ENCODE assay signal across 2 cellular contexts in the genomic region with DNA sequence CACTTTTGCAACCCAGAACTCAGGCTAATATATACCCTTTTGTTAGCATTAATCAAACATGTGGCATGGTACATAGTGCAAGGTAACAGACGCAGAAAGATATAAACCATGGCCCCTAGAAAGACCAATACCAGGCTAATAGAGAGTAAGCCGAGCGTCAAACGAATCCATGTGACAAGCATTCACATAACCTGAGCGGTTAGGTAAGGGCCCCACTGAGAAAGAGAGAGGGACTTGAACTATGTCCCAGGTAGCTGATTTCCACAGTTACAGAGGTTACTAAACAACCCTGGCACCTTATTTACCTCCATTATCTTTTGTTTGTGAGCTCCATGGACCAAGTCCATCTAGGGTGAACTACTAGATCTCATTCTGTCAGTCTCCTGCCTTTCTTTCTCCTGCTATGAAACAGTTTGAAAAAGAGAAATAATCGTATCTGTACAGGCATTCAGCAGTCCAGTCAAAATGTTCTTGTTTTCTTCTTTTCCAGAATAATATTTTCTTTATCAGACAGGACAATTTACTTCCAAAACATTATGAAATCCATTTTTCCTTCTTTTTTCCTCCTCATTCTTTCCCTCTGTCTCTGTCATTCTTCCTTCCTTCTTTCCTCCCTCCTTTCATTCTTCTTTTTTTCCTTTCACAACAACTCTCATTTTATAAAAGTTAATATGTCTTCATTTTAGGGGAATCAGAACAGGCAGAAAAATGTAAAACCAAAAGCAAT.
TF ChIP-seq lines count a peak whose summit lies in the region.

No MANE protein-coding gene starts in this region.

TF ChIP-seq in K562, 482 proteins besides CTCF, POLR2A, EP300 and RAD21:
- TF ChIP-seq IRF9 (tag; IDR thresholded peaks at IDR 0.05) (no peak), ARID3A (IDR thresholded peaks at IDR 0.05; ENCODE audit: borderline replicate concordance, low read depth, low read length) (no peak)
- TF ChIP-seq, protein P1, sequence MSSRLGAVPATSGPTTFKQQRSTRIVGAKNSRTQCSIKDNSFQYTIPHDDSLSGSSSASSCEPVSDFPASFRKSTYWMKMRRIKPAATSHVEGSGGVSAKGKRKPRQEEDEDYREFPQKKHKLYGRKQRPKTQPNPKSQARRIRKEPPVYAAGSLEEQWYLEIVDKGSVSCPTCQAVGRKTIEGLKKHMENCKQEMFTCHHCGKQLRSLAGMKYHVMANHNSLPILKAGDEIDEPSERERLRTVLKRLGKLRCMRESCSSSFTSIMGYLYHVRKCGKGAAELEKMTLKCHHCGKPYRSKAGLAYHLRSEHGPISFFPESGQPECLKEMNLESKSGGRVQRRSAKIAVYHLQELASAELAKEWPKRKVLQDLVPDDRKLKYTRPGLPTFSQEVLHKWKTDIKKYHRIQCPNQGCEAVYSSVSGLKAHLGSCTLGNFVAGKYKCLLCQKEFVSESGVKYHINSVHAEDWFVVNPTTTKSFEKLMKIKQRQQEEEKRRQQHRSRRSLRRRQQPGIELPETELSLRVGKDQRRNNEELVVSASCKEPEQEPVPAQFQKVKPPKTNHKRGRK (tag; IDR thresholded peaks at IDR 0.05): peak; percentile 77

TF ChIP-seq in HepG2, 621 proteins besides CTCF, POLR2A, EP300 and RAD21 (continues in another document):
- peak; percentile 95 for TF ChIP-seq ZEB1 (IDR thresholded peaks at IDR 0.05; ENCODE audit: insufficient replicate concordance, low read depth)
- 0 out of 2 replicates have a peak, but pooled peaks have one; percentile 37 for TF ChIP-seq TBX3 (IDR thresholded peaks at IDR 0.05; ENCODE audit: borderline replicate concordance)
- TF ChIP-seq ATF7 (IDR thresholded peaks at IDR 0.05): no peak
- no peak for TF ChIP-seq ATF7 (CRISPR knock-in tag; IDR thresholded peaks at IDR 0.05)
- peak; percentile 55; the same call in 1 of the 2 replicates for TF ChIP-seq SOX13 (IDR thresholded peaks at IDR 0.05)
- peak in 1 of 2 experiments; percentile 94; a peak in 2 of 4 replicates for TF ChIP-seq SOX13 (CRISPR knock-in tag; conservative IDR thresholded peaks at IDR 0.05 in 1 of 2, IDR thresholded peaks at IDR 0.05 in 1 of 2)
- TF ChIP-seq KMT2A (CRISPR knock-in tag; IDR thresholded peaks at IDR 0.05): no peak
- peak; percentile 70 for TF ChIP-seq ASH2L (IDR thresholded peaks at IDR 0.05; ENCODE audit: insufficient read length, low read depth, low read length)
- TF ChIP-seq, protein P2, sequence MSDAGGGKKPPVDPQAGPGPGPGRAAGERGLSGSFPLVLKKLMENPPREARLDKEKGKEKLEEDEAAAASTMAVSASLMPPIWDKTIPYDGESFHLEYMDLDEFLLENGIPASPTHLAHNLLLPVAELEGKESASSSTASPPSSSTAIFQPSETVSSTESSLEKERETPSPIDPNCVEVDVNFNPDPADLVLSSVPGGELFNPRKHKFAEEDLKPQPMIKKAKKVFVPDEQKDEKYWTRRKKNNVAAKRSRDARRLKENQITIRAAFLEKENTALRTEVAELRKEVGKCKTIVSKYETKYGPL (CRISPR knock-in tag; IDR thresholded peaks at IDR 0.05): peak; percentile 82; the same call in 1 of the 2 replicates
- no peak for TF ChIP-seq ZSCAN30 (CRISPR knock-in tag; IDR thresholded peaks at IDR 0.05)
- peak; percentile 67 for TF ChIP-seq JARID2 (CRISPR knock-in tag; IDR thresholded peaks at IDR 0.05; ENCODE audit: insufficient replicate concordance)
- TF ChIP-seq ZNF382 (CRISPR knock-in tag; IDR thresholded peaks at IDR 0.05; ENCODE audit: borderline replicate concordance): no peak
- TF ChIP-seq TOE1 (CRISPR knock-in tag; IDR thresholded peaks at IDR 0.05): peak; percentile 85; the same call in 1 of the 2 replicates
- TF ChIP-seq HMGA1 (CRISPR knock-in tag; conservative IDR thresholded peaks at IDR 0.05): no peak
- TF ChIP-seq ZNF598 (CRISPR knock-in tag; IDR thresholded peaks at IDR 0.05; ENCODE audit: borderline replicate concordance): no peak
- TF ChIP-seq EHMT2 (IDR thresholded peaks at IDR 0.05; ENCODE audit: borderline replicate concordance, low read depth, low read length): peak; percentile 78; the same call in 1 of the 2 replicates
- TF ChIP-seq ZBTB34 (CRISPR knock-in tag; IDR thresholded peaks at IDR 0.05): peak; percentile 91
- no peak for TF ChIP-seq AHR (CRISPR knock-in tag; IDR thresholded peaks at IDR 0.05)
- TF ChIP-seq SMC3 (IDR thresholded peaks at IDR 0.05; ENCODE audit: low read length): peak; percentile 20; the same call in 1 of the 2 replicates
- TF ChIP-seq SAP130 (CRISPR knock-in tag; IDR thresholded peaks at IDR 0.05; ENCODE audit: low read depth): peak; percentile 72; the same call in 1 of the 2 replicates
- TF ChIP-seq ZNF253 (CRISPR knock-in tag; IDR thresholded peaks at IDR 0.05; ENCODE audit: borderline replicate concordance): no peak
- TF ChIP-seq ZNF878 (CRISPR knock-in tag; IDR thresholded peaks at IDR 0.05): peak; percentile 74; the same call in 1 of the 2 replicates
- peak; percentile 96 for TF ChIP-seq NFIC (IDR thresholded peaks at IDR 0.05; ENCODE audit: low read length)
- TF ChIP-seq ZNF205 (CRISPR knock-in tag; IDR thresholded peaks at IDR 0.05): peak; percentile 78
- no peak for TF ChIP-seq PHF8 (CRISPR knock-in tag; IDR thresholded peaks at IDR 0.05)
- no peak for TF ChIP-seq NONO (IDR thresholded peaks at IDR 0.05)
- TF ChIP-seq NONO (CRISPR knock-in tag; conservative IDR thresholded peaks at IDR 0.05): peak; percentile 66; the same call in 1 of the 2 replicates
- no peak for TF ChIP-seq FLYWCH1 (CRISPR knock-in tag; IDR thresholded peaks at IDR 0.05)
- TF ChIP-seq ZSCAN29 (CRISPR knock-in tag; conservative IDR thresholded peaks at IDR 0.05): peak; percentile 73; the same call in 1 of the 2 replicates
- peak; percentile 84; the same call in 1 of the 2 replicates for TF ChIP-seq CREM (IDR thresholded peaks at IDR 0.05)
- TF ChIP-seq CREM (CRISPR knock-in tag; IDR thresholded peaks at IDR 0.05): no peak
- peak; percentile 64 for TF ChIP-seq GATAD1 (CRISPR knock-in tag; IDR thresholded peaks at IDR 0.05)
- TF ChIP-seq ZNF577 (CRISPR knock-in tag; IDR thresholded peaks at IDR 0.05; ENCODE audit: borderline replicate concordance, low read depth): no peak
- TF ChIP-seq MAF1 (CRISPR knock-in tag; IDR thresholded peaks at IDR 0.05; ENCODE audit: borderline replicate concordance): no peak
- TF ChIP-seq IKZF1 (IDR thresholded peaks at IDR 0.05): no peak
- peak; percentile 46; the same call in 1 of the 2 replicates for TF ChIP-seq ZNF441 (CRISPR knock-in tag; IDR thresholded peaks at IDR 0.05; ENCODE audit: borderline replicate concordance)
- no peak for TF ChIP-seq AGO1 (IDR thresholded peaks at IDR 0.05; ENCODE audit: low read depth, low read length, poor library complexity, severe bottlenecking)
- TF ChIP-seq, protein P3, sequence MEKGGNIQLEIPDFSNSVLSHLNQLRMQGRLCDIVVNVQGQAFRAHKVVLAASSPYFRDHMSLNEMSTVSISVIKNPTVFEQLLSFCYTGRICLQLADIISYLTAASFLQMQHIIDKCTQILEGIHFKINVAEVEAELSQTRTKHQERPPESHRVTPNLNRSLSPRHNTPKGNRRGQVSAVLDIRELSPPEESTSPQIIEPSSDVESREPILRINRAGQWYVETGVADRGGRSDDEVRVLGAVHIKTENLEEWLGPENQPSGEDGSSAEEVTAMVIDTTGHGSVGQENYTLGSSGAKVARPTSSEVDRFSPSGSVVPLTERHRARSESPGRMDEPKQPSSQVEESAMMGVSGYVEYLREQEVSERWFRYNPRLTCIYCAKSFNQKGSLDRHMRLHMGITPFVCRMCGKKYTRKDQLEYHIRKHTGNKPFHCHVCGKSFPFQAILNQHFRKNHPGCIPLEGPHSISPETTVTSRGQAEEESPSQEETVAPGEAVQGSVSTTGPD (CRISPR knock-in tag; IDR thresholded peaks at IDR 0.05): peak; percentile 80
- TF ChIP-seq MED1 (CRISPR knock-in tag; IDR thresholded peaks at IDR 0.05): peak; percentile 93
- peak; percentile 70; the same call in 1 of the 2 replicates for TF ChIP-seq ZNF609 (CRISPR knock-in tag; IDR thresholded peaks at IDR 0.05; ENCODE audit: borderline replicate concordance)
- TF ChIP-seq NR2F2 (IDR thresholded peaks at IDR 0.05; ENCODE audit: borderline replicate concordance, low read depth): peak; percentile 51; the same call in 1 of the 2 replicates
- 0 out of 2 replicates have a peak, but pooled peaks have one; percentile 27 for TF ChIP-seq ZBED4 (CRISPR knock-in tag; IDR thresholded peaks at IDR 0.05; ENCODE audit: borderline replicate concordance)
- TF ChIP-seq, protein P4, sequence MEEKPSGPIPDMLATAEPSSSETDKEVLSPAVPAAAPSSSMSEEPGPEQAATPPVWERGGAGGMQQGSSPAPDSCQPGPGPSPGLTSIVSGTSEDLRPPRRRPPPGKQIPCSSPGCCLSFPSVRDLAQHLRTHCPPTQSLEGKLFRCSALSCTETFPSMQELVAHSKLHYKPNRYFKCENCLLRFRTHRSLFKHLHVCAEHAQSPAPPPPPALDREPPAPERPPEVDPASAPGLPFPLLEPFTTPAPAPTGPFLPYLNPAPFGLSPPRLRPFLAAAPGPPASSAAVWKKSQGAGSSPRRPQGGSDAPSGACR (CRISPR knock-in tag; IDR thresholded peaks at IDR 0.05): peak; percentile 72; the same call in 1 of the 2 replicates
